ENCODE assay signal across 8 cellular contexts in genomic region chr2:73366060-73366459, GRCh38.
"Had no signal": no experiment of that assay in that cellular context is flagged by ENCODE, and none has a peak within 500 bp of the region (broad histone marks: within the 10 kb centered on the region; RNA-seq: fewer than 3 reads in every experiment).

No MANE protein-coding gene starts in this region.

- FAIRE-seq: G401.6, GM12878, GM12891, GM12892, GM18507, GM19239 had no signal

- H3K4me3 ChIP-seq: GM12878 had no signal

- ATAC-seq: GM12878 had no signal

- DNase-seq: GDM1, GF-D8 had no signal
